In genomic region chr22:21071796-21072195, GRCh38 we compare ENCODE assay signal across 2 cellular contexts. TPM values are rescaled to one million over a fixed set of nuclear protein-coding genes. Genes with fewer than 3 reads are reported as not detected.
"Had no signal": no experiment of that assay in that cellular context is flagged by ENCODE, and none has a peak within 500 bp of the region (broad histone marks: within the 10 kb centered on the region; RNA-seq: fewer than 3 reads in every experiment).

No MANE protein-coding gene starts in this region.

RNA-seq across cellular contexts. Expression of gene LRRC74B, which starts 26.1 kb away (rescaled TPM):
- total RNA-seq: G401, GM12878 had no signal
- polyA plus RNA-seq: GM12878 had no signal

RNA-seq across cellular contexts. Expression of gene SLC7A4, which starts 39.4 kb away (rescaled TPM):
- total RNA-seq: G401 had no signal
